ENCODE assay signal across 22 cellular contexts in genomic region chr13:38849316-38849715, GRCh38.
DNase-seq lines count a peak whose midpoint lies in the region; ATAC-seq, FAIRE-seq and TF ChIP-seq lines count a peak whose summit lies in the region.
"Had no signal": no experiment of that assay in that cellular context is flagged by ENCODE, and none has a peak within 500 bp of the region (broad histone marks: within the 10 kb centered on the region; RNA-seq: fewer than 3 reads in every experiment).

No MANE protein-coding gene starts in this region.

- no peak overlapping the region for H3K4me3 ChIP-seq in psoas muscle

- 46 to 60% (median 49%) methylated on average over 4 of the region's 4 CpGs for WGBS in psoas muscle, 3 donors

- H3K27ac ChIP-seq in epithelial cell of prostate (no peak overlapping the region), psoas muscle (no peak overlapping the region)
- H3K27ac ChIP-seq: C4-2B had no signal

- DNase-seq in HCEC 1CT (peak; percentile 25), RCC 7860 (ENCODE audit: low spot score) (peak; percentile 59), epithelial cell of prostate (ENCODE audit: low read depth, low spot score) (peak; percentile 3), psoas muscle (no peak), amygdala (lab: John Stamatoyannopoulos, UW) (no peak), SW480 (ENCODE audit: low spot score) (no peak)
- no peak for DNase-seq in activated CD4-positive, CD25-positive, alpha-beta regulatory T cell (lab: John Stamatoyannopoulos, UW)
- DNase-seq: AML-193, DMS79 treated with DMSO at 0.1 percent for 48 hours, GDM1, H9, Karpas-422, NCI-H1417, NCI-H187 treated with DMSO at 0.1 percent for 48 hours, NCI-H345, NCI-H524 treated with DMSO at 0.1 percent for 48 hours, SIG-M5 had no signal

- peaks cover 18% of the 10 kb centered on the region for H3K4me1 ChIP-seq in psoas muscle

- TF ChIP-seq CTCF in psoas muscle (IDR thresholded peaks at IDR 0.05) = no peak

- no peaks in the 10 kb centered on the region for H3K9me3 ChIP-seq in psoas muscle

- intact Hi-C loops in psoas muscle (cut with DNase I) = no loop called here

- ATAC-seq in psoas muscle (peak; percentile 18 to 49 (median 26)), HG03175 (IDR thresholded peaks at IDR 0.05; ENCODE audit: unreplicated experiment) (no peak)
- ATAC-seq: Panc1, SK-N-SH treated with all-trans-retinoic acid at 6 μM for 48 hours had no signal

- FAIRE-seq in RCC 7860 (lab: Jason Lieb, UNC) = no peak
- FAIRE-seq: HTR-8/SVneo had no signal

- peaks cover 0 to 7% of the 10 kb centered on the region in 2 donors for H3K36me3 ChIP-seq in psoas muscle (ENCODE audit: insufficient read depth in 1 of 2, low read depth in 1 of 2)

- H3K27me3 ChIP-seq in psoas muscle (ENCODE audit: insufficient read depth in 3 of 3, low read length in 2 of 3) = no peaks in the 10 kb centered on the region

Comparison
In these comparisons a context has a peak if more than half of its experiments do, and no peak if none do; other contexts are left out.
1. DNase-seq: peak in HCEC 1CT (single experiment), RCC 7860 (single experiment) and epithelial cell of prostate (single experiment); none in psoas muscle (0 of 2), activated CD4-positive, CD25-positive, alpha-beta regulatory T cell (0 of 4), amygdala (0 of 56) and SW480 (single experiment).